8 cellular contexts compared by ENCODE assay signal in the genomic region with DNA sequence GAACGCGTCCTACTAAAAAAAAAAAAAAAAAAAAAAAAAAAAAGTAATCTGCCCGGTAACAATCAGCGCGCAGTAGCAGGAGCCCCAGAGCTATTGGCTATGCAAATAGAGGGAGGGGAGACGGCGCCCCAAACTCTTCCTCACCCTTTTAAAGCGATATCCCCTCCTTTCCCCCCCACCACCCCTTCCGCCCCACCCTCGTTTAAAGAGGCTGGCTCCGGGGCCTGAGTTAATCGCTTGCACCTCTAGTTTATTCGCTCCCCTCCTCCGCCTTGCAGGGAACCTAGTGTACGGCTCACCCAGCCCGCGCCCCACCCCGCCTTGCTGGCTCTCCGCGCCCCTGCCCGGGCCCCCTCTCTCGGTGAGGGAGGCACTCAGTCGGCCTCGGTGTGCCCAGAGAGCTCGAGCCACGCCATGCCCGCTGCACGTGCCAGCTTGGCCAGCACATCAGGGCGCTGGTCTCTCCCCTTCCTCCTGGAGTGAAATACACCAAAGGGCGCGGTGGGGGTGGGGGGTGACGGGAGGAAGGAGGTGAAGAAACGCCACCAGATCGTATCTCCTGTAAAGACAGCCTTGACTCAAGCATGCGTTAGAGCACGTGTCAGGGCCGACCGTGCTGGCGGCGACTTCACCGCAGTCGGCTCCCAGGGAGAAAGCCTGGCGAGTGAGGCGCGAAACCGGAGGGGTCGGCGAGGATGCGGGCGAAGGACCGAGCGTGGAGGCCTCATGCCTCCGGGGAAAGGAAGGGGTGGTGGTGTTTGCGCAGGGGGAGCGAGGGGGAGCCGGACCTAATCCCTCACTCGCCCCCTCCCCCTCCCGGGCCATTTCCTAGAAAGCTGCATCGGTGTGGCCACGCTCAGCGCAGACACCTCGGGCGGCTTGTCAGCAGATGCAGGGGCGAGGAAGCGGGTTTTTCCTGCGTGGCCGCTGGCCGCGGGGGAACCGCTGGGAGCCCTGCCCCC. TPM values are rescaled to one million over a fixed set of nuclear protein-coding genes. Genes with fewer than 3 reads are reported as not detected.
DNase-seq lines count a peak whose midpoint lies in the region; ATAC-seq and TF ChIP-seq lines count a peak whose summit lies in the region.

No MANE protein-coding gene starts in this region.

- POLR2A ChIA-PET in PC-3 (lab: Charles Lee; ENCODE audit: unreplicated experiment): no interaction called here

- no peaks in the 10 kb centered on the region for H3K79me2 ChIP-seq in PC-3 (ENCODE audit: low read length)

- H2AFZ ChIP-seq in PC-3 (ENCODE audit: low read length): no peak overlapping the region

- H4K20me1 ChIP-seq in PC-3 (ENCODE audit: low read length): no peaks in the 10 kb centered on the region

- H3K4me2 ChIP-seq in PC-3 (ENCODE audit: low read length): no peak overlapping the region

- BruUV-seq in PC-3 (replicated peaks; lab: Mats Ljungman, UMichigan): no TSS peak

- H3K27me3 ChIP-seq in psoas muscle (ENCODE audit: insufficient read depth in 3 of 3, low read length in 2 of 3) (peaks cover 0 to 92% (median 45%) of the 10 kb centered on the region in 3 donors), upper lobe of right lung (peaks cover 41% of the 10 kb centered on the region), PC-3 (ENCODE audit: low read length) (peaks cover 83% of the 10 kb centered on the region)

- no peaks in the 10 kb centered on the region for H3K9me2 ChIP-seq in PC-3 (replicated peaks; ENCODE audit: low read length)

- H3K27ac ChIP-seq in psoas muscle (no peak overlapping the region), upper lobe of right lung (peak overlapping the region; percentile 64), PC-3 (ENCODE audit: low read length) (no peak overlapping the region)

- H3K9me3 ChIP-seq in psoas muscle (no peaks in the 10 kb centered on the region), upper lobe of right lung (no peaks in the 10 kb centered on the region), PC-3 (ENCODE audit: low read length) (no peaks in the 10 kb centered on the region)

- CTCF ChIA-PET in PC-3 (lab: Charles Lee): no interaction called here

- H3K36me3 ChIP-seq in psoas muscle (ENCODE audit: insufficient read depth in 1 of 2, low read depth in 1 of 2) (no peaks in the 10 kb centered on the region), upper lobe of right lung (no peaks in the 10 kb centered on the region), PC-3 (ENCODE audit: low read depth, low read length) (no peaks in the 10 kb centered on the region)

- H3K4me3 Mint-ChIP-seq in activated naive CD8-positive, alpha-beta T cell treated with anti-CD3 and anti-CD28 coated beads for 36 hours: peak overlapping the region; percentile 97

- H3K4me3 ChIP-seq in psoas muscle: peak overlapping the region; percentile 69
- peak overlapping the region; percentile 77 for H3K4me3 ChIP-seq in upper lobe of right lung
- H3K4me3 ChIP-seq in PC-3 (ENCODE audit: low read length): no peak overlapping the region

- H3K27me3 Mint-ChIP-seq in activated naive CD8-positive, alpha-beta T cell treated with anti-CD3 and anti-CD28 coated beads for 36 hours: no peaks in the 10 kb centered on the region

- peaks cover 48% of the 10 kb centered on the region for H3K4me1 ChIP-seq in psoas muscle
- peaks cover 46% of the 10 kb centered on the region for H3K4me1 ChIP-seq in upper lobe of right lung
- no peaks in the 10 kb centered on the region for H3K4me1 ChIP-seq in PC-3 (ENCODE audit: insufficient read depth, low read length)

- in situ Hi-C loops in SK-MEL-5 (cut with HindIII; ENCODE audit: low pct_unique_long_range_greater_than_20kb, low sequenced_read_pairs): no loop called here

- peak overlapping the region; percentile 100 for H3K27ac Mint-ChIP-seq in activated naive CD8-positive, alpha-beta T cell treated with anti-CD3 and anti-CD28 coated beads for 36 hours

- intact Hi-C loops in left cardiac atrium (cut with DNase I): loop anchor here in 1 of 2 donors (10.0 kb wide), 2 partner anchors 277 to 387 kb away; no protein-coding TSS in a partner anchor
- intact Hi-C loops in psoas muscle (cut with DNase I): no loop called here
- intact Hi-C loops in upper lobe of right lung (cut with DNase I): loop anchor here (10.0 kb wide), 1 partner anchor 387 kb away; no protein-coding TSS in a partner anchor
- intact Hi-C loops in PC-3 (cut with micrococcal nuclease): no loop called here

- TF ChIP-seq CTCF in psoas muscle (IDR thresholded peaks at IDR 0.05): no peak
- no peak for TF ChIP-seq CTCF in upper lobe of right lung (IDR thresholded peaks at IDR 0.05)
- no peak for TF ChIP-seq CTCF in PC-3 (conservative IDR thresholded peaks at IDR 0.05; ENCODE audit: low read depth, low read length)

- H3K4me1 Mint-ChIP-seq in activated naive CD8-positive, alpha-beta T cell treated with anti-CD3 and anti-CD28 coated beads for 36 hours: peaks cover 27% of the 10 kb centered on the region

- H3K9me3 Mint-ChIP-seq in activated naive CD8-positive, alpha-beta T cell treated with anti-CD3 and anti-CD28 coated beads for 36 hours: no peaks in the 10 kb centered on the region

- 1 to 2% (median 1%) methylated on average over 58 to 70 of the region's 70 CpGs for WGBS in psoas muscle, 3 donors

- DNase-seq in SK-MEL-5 (ENCODE audit: low read depth, low spot score): peak; percentile 56
- peak; percentile 88 for DNase-seq in activated naive CD8-positive, alpha-beta T cell treated with anti-CD3 and anti-CD28 coated beads for 36 hours
- DNase-seq in left cardiac atrium: peak; percentile 81
- peak; percentile 74 to 77 for DNase-seq in psoas muscle
- peak; percentile 82 for DNase-seq in upper lobe of right lung
- no peak for DNase-seq in PC-3

- ATAC-seq in GM18909 (IDR thresholded peaks at IDR 0.05; ENCODE audit: poor library complexity, unreplicated experiment) (peak; percentile 57), HG02981 (IDR thresholded peaks at IDR 0.05; ENCODE audit: unreplicated experiment) (peak; percentile 47), left cardiac atrium (peak; percentile 48 to 54), psoas muscle (peak; percentile 19 to 55 (median 42)), upper lobe of right lung (peak; percentile 63), PC-3 (no peak)

- no peaks in the 10 kb centered on the region for H3F3A ChIP-seq in PC-3 (ENCODE audit: low read length, unreplicated experiment)

- peaks cover 34% of the 10 kb centered on the region for H3K36me3 Mint-ChIP-seq in activated naive CD8-positive, alpha-beta T cell treated with anti-CD3 and anti-CD28 coated beads for 36 hours

- no peak overlapping the region for H3K9ac ChIP-seq in PC-3 (ENCODE audit: low read length)

RNA-seq across cellular contexts. Expression of a gene that starts 1.3 kb away (rescaled TPM):
- total RNA-seq in SK-MEL-5 (2014; rRNA removed; shearing (Covaris generic)): 1.2 TPM in 2 replicates
- polyA plus RNA-seq in SK-MEL-5 (2015; cell fraction: cytosol; rRNA removed): 2.1 and 2.2 TPM in 2 replicates
- 3.5 and 3.6 TPM in 2 replicates for polyA plus RNA-seq in SK-MEL-5 (2015; cell fraction: nucleus; rRNA removed)
- 100 to 1,000 TPM; 749 TPM for total RNA-seq in activated naive CD8-positive, alpha-beta T cell treated with anti-CD3 and anti-CD28 coated beads for 36 hours
- total RNA-seq in left cardiac atrium (100 to 1,000 TPM; 170 to 202 TPM), psoas muscle (10 to 100 TPM in 1 of 4 donors, 1 to 10 TPM in 3; 3.3 to 10.1 (median 6.2) TPM), upper lobe of right lung (94.2 TPM), PC-3 (2014; rRNA removed) (not detected in 2 replicates)
- polyA plus RNA-seq in psoas muscle: under 1 TPM; 0.31 to 0.68 (median 0.58) TPM

RNA-seq across cellular contexts. Expression of a gene that starts 48.7 kb away (rescaled TPM):
- 32.7 and 46.7 TPM in 2 replicates for total RNA-seq in SK-MEL-5 (2014; rRNA removed; shearing (Covaris generic))
- polyA plus RNA-seq in SK-MEL-5 (2015; cell fraction: cytosol; rRNA removed): 32.7 and 37.6 TPM in 2 replicates
- 14.8 and 15.8 TPM in 2 replicates for polyA plus RNA-seq in SK-MEL-5 (2015; cell fraction: nucleus; rRNA removed)
- total RNA-seq in activated naive CD8-positive, alpha-beta T cell treated with anti-CD3 and anti-CD28 coated beads for 36 hours: 10 to 100 TPM; 14.0 to 15.8 TPM
- total RNA-seq in left cardiac atrium: 10 to 100 TPM in 1 of 2 donors, 1 to 10 TPM in 1; 9.7 to 14.0 TPM
- total RNA-seq in psoas muscle: 10 to 100 TPM; 10.9 to 17.3 (median 11.8) TPM
- polyA plus RNA-seq in psoas muscle: 10 to 100 TPM in 1 of 3 donors, 1 to 10 TPM in 2; 6.3 to 20.0 (median 8.1) TPM
- 20.0 TPM for total RNA-seq in upper lobe of right lung
- total RNA-seq in PC-3 (2014; rRNA removed): 3.7 and 4.6 TPM in 2 replicates
